Comparison of ENCODE assay signal across 13 cellular contexts in the genomic region with DNA sequence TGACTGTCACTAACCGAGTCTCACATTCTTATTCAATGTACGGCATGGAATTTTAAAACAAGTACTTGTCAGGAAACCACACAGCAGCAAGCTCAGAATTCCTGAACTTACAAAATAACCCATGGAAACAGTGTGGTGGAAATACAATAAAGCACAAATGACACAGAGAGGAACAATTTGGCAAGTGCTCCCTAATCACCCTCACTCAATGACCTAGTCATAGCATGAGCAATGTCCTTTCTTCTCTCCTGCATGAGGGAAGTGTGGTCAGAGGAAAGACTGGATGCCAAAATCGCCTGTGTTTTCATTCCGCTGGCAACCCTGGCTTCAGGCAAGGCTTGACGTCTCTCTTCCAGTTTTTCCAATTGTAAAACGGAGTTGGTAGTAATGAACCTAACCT.
DNase-seq lines count a peak whose midpoint lies in the region; ATAC-seq and TF ChIP-seq lines count a peak whose summit lies in the region.
"Had no signal": no experiment of that assay in that cellular context is flagged by ENCODE, and none has a peak within 500 bp of the region (broad histone marks: within the 10 kb centered on the region; RNA-seq: fewer than 3 reads in every experiment).

No MANE protein-coding gene starts in this region.

- H3K27ac Mint-ChIP-seq in natural killer cell treated with Interleukin-12 subunit alpha and Interleukin-12 subunit beta and Interleukin-15 and Interleukin-18, amount 100 ng/mL, for 72 hours = no peak overlapping the region
- H3K27ac Mint-ChIP-seq: CD4-positive, alpha-beta T cell had no signal

- H3K4me1 ChIP-seq in Peyer's patch = no peaks in the 10 kb centered on the region

- DNase-seq in EH (ENCODE audit: low read depth) = peak; percentile 99
- DNase-seq in RKO (ENCODE audit: low spot score) = peak; percentile 57
- DNase-seq in epithelial cell of prostate (ENCODE audit: low read depth, low spot score) = peak; percentile 18
- DNase-seq in non-pigmented ciliary epithelial cell (ENCODE audit: low read depth) = peak; percentile 95
- no peak for DNase-seq in UCSD-AML1 (lab: John Stamatoyannopoulos, UW; ENCODE audit: unreplicated experiment)
- DNase-seq in natural killer cell treated with Interleukin-12 subunit alpha and Interleukin-12 subunit beta and Interleukin-15 and Interleukin-18, amount 100 ng/mL, for 72 hours (ENCODE audit: low spot score) = no peak
- DNase-seq in Peyer's patch = no peak
- DNase-seq in SKM-1 (lab: John Stamatoyannopoulos, UW; ENCODE audit: unreplicated experiment) = no peak
- DNase-seq: CD4-positive, alpha-beta T cell; kidney glomerular epithelial cell; NCI-H1105; NCI-H82 had no signal

- H3K36me3 Mint-ChIP-seq in natural killer cell treated with Interleukin-12 subunit alpha and Interleukin-12 subunit beta and Interleukin-15 and Interleukin-18, amount 100 ng/mL, for 72 hours = no peaks in the 10 kb centered on the region

- no peak for ATAC-seq in natural killer cell treated with Interleukin-12 subunit alpha and Interleukin-12 subunit beta and Interleukin-15 and Interleukin-18, amount 100 ng/mL, for 72 hours

- H3K27me3 Mint-ChIP-seq in natural killer cell treated with Interleukin-12 subunit alpha and Interleukin-12 subunit beta and Interleukin-15 and Interleukin-18, amount 100 ng/mL, for 72 hours = no peaks in the 10 kb centered on the region

- no peak for TF ChIP-seq CTCF in Peyer's patch (IDR thresholded peaks at IDR 0.05)

- no peak overlapping the region for H3K4me3 Mint-ChIP-seq in natural killer cell treated with Interleukin-12 subunit alpha and Interleukin-12 subunit beta and Interleukin-15 and Interleukin-18, amount 100 ng/mL, for 72 hours
- H3K4me3 Mint-ChIP-seq: CD4-positive, alpha-beta T cell had no signal

- TF ChIP-seq POLR2A in Peyer's patch (IDR thresholded peaks at IDR 0.05) = no peak

- H3K36me3 ChIP-seq in Peyer's patch = peaks cover 0 to 41% (median 0%) of the 10 kb centered on the region in 3 donors
- H3K36me3 ChIP-seq: adrenal gland had no signal

- no peaks in the 10 kb centered on the region for H3K9me3 ChIP-seq in Peyer's patch
- H3K9me3 ChIP-seq: adrenal gland had no signal

- H3K9me3 Mint-ChIP-seq in natural killer cell treated with Interleukin-12 subunit alpha and Interleukin-12 subunit beta and Interleukin-15 and Interleukin-18, amount 100 ng/mL, for 72 hours = no peaks in the 10 kb centered on the region
- H3K9me3 Mint-ChIP-seq: CD4-positive, alpha-beta T cell had no signal

- H3K27ac ChIP-seq in epithelial cell of prostate = peak overlapping the region; percentile 7
- no peak overlapping the region for H3K27ac ChIP-seq in Peyer's patch
- H3K27ac ChIP-seq: adrenal gland had no signal

- no peaks in the 10 kb centered on the region for H3K27me3 ChIP-seq in Peyer's patch
- H3K27me3 ChIP-seq: adrenal gland had no signal

- no peak overlapping the region for H3K4me3 ChIP-seq in Peyer's patch
- H3K4me3 ChIP-seq: adrenal gland had no signal

- no peaks in the 10 kb centered on the region for H3K4me1 Mint-ChIP-seq in natural killer cell treated with Interleukin-12 subunit alpha and Interleukin-12 subunit beta and Interleukin-15 and Interleukin-18, amount 100 ng/mL, for 72 hours (ENCODE audit: low read depth in 2 of 2)

Comparison
In these comparisons a context has a peak if more than half of its experiments do, and no peak if none do; other contexts are left out.
1. DNase-seq: peak in EH (single experiment), RKO (single experiment), epithelial cell of prostate (single experiment) and non-pigmented ciliary epithelial cell (single experiment); none in UCSD-AML1 (single experiment), natural killer cell treated with Interleukin-12 subunit alpha and Interleukin-12 subunit beta and Interleukin-15 and Interleukin-18, amount 100 ng/mL, for 72 hours (single experiment), Peyer's patch (0 of 3) and SKM-1 (single experiment).